ENCODE assay signal across 8 cellular contexts in genomic region chr13:24922390-24923304, GRCh38.
A peak's percentile ranks its signal among the peaks of the same experiment; 100 is the strongest.
DNase-seq lines count a peak whose midpoint lies in the region; ATAC-seq and TF ChIP-seq lines count a peak whose summit lies in the region.

No MANE protein-coding gene starts in this region.

- peak; percentile 95 for DNase-seq in DMS53 treated with DMSO at 0.1 percent for 48 hours (lab: John Stamatoyannopoulos, UW; ENCODE audit: unreplicated experiment)
- peak; percentile 86 for DNase-seq in Jurkat, Clone E6-1 (ENCODE audit: low read depth, low spot score)
- peak; percentile 94 to 95 for DNase-seq in activated T-cell treated with anti-CD3 and anti-CD28 coated beads, Interleukin-2, amount 50 U/mL, for 48 hours
- DNase-seq in stimulated activated CD8-positive, alpha-beta memory T cell treated with anti-CD3 and anti-CD28 coated beads, Interleukin-7, amount 100 ng/mL, for 1 hour (ENCODE audit: low read depth in 2 of 2), result peak; percentile 87 to 88

- no peaks in the 10 kb centered on the region for H3K27me3 ChIP-seq in muscle layer of colon (ENCODE audit: control insufficient read depth in 1 of 2, insufficient read depth in 2 of 2, low read length in 2 of 2)

- ATAC-seq in GM21717 (IDR thresholded peaks at IDR 0.05; ENCODE audit: unreplicated experiment) (peak; percentile 85), esophagus mucosa (peak; percentile 100)

- H3K36me3 ChIP-seq in muscle layer of colon (ENCODE audit: insufficient read depth, low read length), result no peaks in the 10 kb centered on the region

- no peaks in the 10 kb centered on the region for H3K9me3 ChIP-seq in muscle layer of colon (ENCODE audit: low read length)

- peak overlapping the region; percentile 82 for H3K4me3 ChIP-seq in Jurkat, Clone E6-1 (ENCODE audit: low read length)
- peak overlapping the region; percentile 55 to 92 for H3K4me3 ChIP-seq in muscle layer of colon (ENCODE audit: low read depth in 1 of 2, low read length in 2 of 2)

- H3K4me1 ChIP-seq in muscle layer of colon (ENCODE audit: insufficient read depth, low read length), result peaks cover 8% of the 10 kb centered on the region

- H3K27ac ChIP-seq in muscle layer of colon (ENCODE audit: low read depth, low read length), result peak overlapping the region; percentile 95

- H3K9ac ChIP-seq in muscle layer of colon (ENCODE audit: low read length), result peak overlapping the region; percentile 46

TF ChIP-seq in PFSK-1, 5 proteins besides CTCF, POLR2A, EP300 and RAD21:
- TF ChIP-seq TAF1 (IDR thresholded peaks at IDR 0.05; ENCODE audit: borderline replicate concordance, insufficient read depth, low read length) (0 out of 2 replicates have a peak, but pooled peaks have one; percentile 60), REST (IDR thresholded peaks at IDR 0.05; ENCODE audit: insufficient read depth in 1 of 2, low read depth in 2 of 2, low read length in 2 of 2) (no peak), SIN3A (IDR thresholded peaks at IDR 0.05; ENCODE audit: borderline replicate concordance, insufficient read depth, low read length) (no peak), FOXP2 (optimal IDR thresholded peaks at IDR 0.05; ENCODE audit: borderline replicate concordance, extremely low read depth, extremely low read length, insufficient read depth) (peak; percentile 51), POLR2AphosphoS5 (IDR thresholded peaks at IDR 0.05; ENCODE audit: low read depth, low read length) (peak; percentile 62; the same call in 1 of the 2 replicates)

Comparison
In these comparisons a context has a peak if more than half of its experiments do, and no peak if none do; other contexts are left out.
1. Peak in every context shown above with its lines: DNase-seq, ATAC-seq, H3K4me3 ChIP-seq and H3K27ac ChIP-seq.